Comparison of ENCODE assay signal across 15 cellular contexts in genomic region chr6:16804515-16805161, GRCh38. TPM values are rescaled to one million over a fixed set of nuclear protein-coding genes. Genes with fewer than 3 reads are reported as not detected.
DNase-seq lines count a peak whose midpoint lies in the region; ATAC-seq and TF ChIP-seq lines count a peak whose summit lies in the region.
"Had no signal": no experiment of that assay in that cellular context is flagged by ENCODE, and none has a peak within 500 bp of the region (broad histone marks: within the 10 kb centered on the region; RNA-seq: fewer than 3 reads in every experiment).

No MANE protein-coding gene starts in this region.

- H3K4me1 Mint-ChIP-seq in type B pancreatic cell (ENCODE audit: unreplicated experiment): peaks cover 44% of the 10 kb centered on the region
- H3K4me1 Mint-ChIP-seq: IgD-negative memory B cell had no signal

- no peak overlapping the region for H3K4me3 ChIP-seq in left ventricle myocardium inferior
- peak overlapping the region; percentile 60; the same call in 1 of the 2 replicates for H3K4me3 ChIP-seq in iPS-20b (ENCODE audit: low read length)

- H3K27ac ChIP-seq in left ventricle myocardium inferior (replicated peaks) (peak overlapping the region; percentile 88), iPS-20b (ENCODE audit: low read length) (no peak overlapping the region)
- H3K27ac ChIP-seq: coronary artery had no signal

- H3K9ac ChIP-seq in iPS-20b (ENCODE audit: low read depth, low read length): peak overlapping the region; percentile 67; the same call in 1 of the 2 replicates

- ATAC-seq in Right ventricle myocardium inferior: no peak
- no peak for ATAC-seq in HG03196 (IDR thresholded peaks at IDR 0.05; ENCODE audit: unreplicated experiment)
- no peak for ATAC-seq in HG03571 (IDR thresholded peaks at IDR 0.05; ENCODE audit: unreplicated experiment)
- ATAC-seq: activated T-cell treated with anti-CD3 and anti-CD28 coated beads, Interleukin-2, amount 50 U/mL, for 72 hours; left lobe of liver; naive thymus-derived CD4-positive, alpha-beta T cell; stimulated activated naive CD8-positive, alpha-beta T cell treated with anti-CD3 and anti-CD28 coated beads, Interleukin-15, Interleukin-2, amounts not matched to agents 100 U/mL and 50 U/mL, for 24 hours had no signal

- peaks cover 8% of the 10 kb centered on the region for H3K9me3 Mint-ChIP-seq in type B pancreatic cell
- H3K9me3 Mint-ChIP-seq: IgD-negative memory B cell had no signal

- peaks cover 5% of the 10 kb centered on the region for H3K9me3 ChIP-seq in left ventricle myocardium inferior (replicated peaks)
- H3K9me3 ChIP-seq in iPS-20b (ENCODE audit: insufficient read depth, low read depth, low read length): no peaks in the 10 kb centered on the region

- H3K4me1 ChIP-seq in left ventricle myocardium inferior: peaks cover 62% of the 10 kb centered on the region
- H3K4me1 ChIP-seq in iPS-20b (ENCODE audit: insufficient read depth, low read length): peaks cover 25% of the 10 kb centered on the region

- H3K27me3 ChIP-seq in left ventricle myocardium inferior (ENCODE audit: low read depth): no peaks in the 10 kb centered on the region
- H3K27me3 ChIP-seq in iPS-20b (ENCODE audit: insufficient read depth, low read length): no peaks in the 10 kb centered on the region

- H3K36me3 ChIP-seq in left ventricle myocardium inferior: no peaks in the 10 kb centered on the region
- H3K36me3 ChIP-seq in iPS-20b (ENCODE audit: insufficient read depth, low read depth, low read length): no peaks in the 10 kb centered on the region

- peak overlapping the region; percentile 6 for H3K27ac Mint-ChIP-seq in type B pancreatic cell
- H3K27ac Mint-ChIP-seq: activated T-cell treated with anti-CD3 and anti-CD28 coated beads, Interleukin-2, amount 50 U/mL, for 72 hours; naive thymus-derived CD4-positive, alpha-beta T cell had no signal

- H3K36me3 Mint-ChIP-seq in type B pancreatic cell: no peaks in the 10 kb centered on the region
- H3K36me3 Mint-ChIP-seq: IgD-negative memory B cell; naive thymus-derived CD4-positive, alpha-beta T cell had no signal

- H3K4me3 Mint-ChIP-seq in type B pancreatic cell: peak overlapping the region; percentile 18
- H3K4me3 Mint-ChIP-seq: activated T-cell treated with anti-CD3 and anti-CD28 coated beads, Interleukin-2, amount 50 U/mL, for 72 hours; IgD-negative memory B cell; naive thymus-derived CD4-positive, alpha-beta T cell had no signal

- DNase-seq in left ventricle myocardium inferior: no peak
- no peak for DNase-seq in Right ventricle myocardium inferior (ENCODE audit: missing footprints)
- peak; percentile 65 for DNase-seq in SKM-1 (lab: John Stamatoyannopoulos, UW; ENCODE audit: unreplicated experiment)
- no peak for DNase-seq in type B pancreatic cell (ENCODE audit: extremely low spot score, unreplicated experiment)
- no peak for DNase-seq in activated T-cell treated with anti-CD3 and anti-CD28 coated beads, Interleukin-2, amount 50 U/mL, for 1 hour
- DNase-seq: activated T-cell treated with anti-CD3 and anti-CD28 coated beads, Interleukin-2, amount 50 U/mL, for 72 hours; naive thymus-derived CD4-positive, alpha-beta T cell; stimulated activated naive CD8-positive, alpha-beta T cell treated with anti-CD3 and anti-CD28 coated beads, Interleukin-15, Interleukin-2, amounts not matched to agents 100 U/mL and 50 U/mL, for 24 hours; T1000 had no signal

- H3K27me3 Mint-ChIP-seq in type B pancreatic cell: no peaks in the 10 kb centered on the region

- TF ChIP-seq CTCF in left ventricle myocardium inferior (IDR thresholded peaks at IDR 0.05; ENCODE audit: borderline replicate concordance) (no peak), type B pancreatic cell (conservative IDR thresholded peaks at IDR 0.05) (no peak)

- intact Hi-C loops in left ventricle myocardium inferior (cut with micrococcal nuclease): no loop called here
- intact Hi-C loops in Right ventricle myocardium inferior (cut with DNase I): no loop called here

RNA-seq across cellular contexts. Expression of gene ATXN1, which starts 43.4 kb away (rescaled TPM):
- total RNA-seq in left ventricle myocardium inferior: 41.5 TPM
- total RNA-seq in Right ventricle myocardium inferior: 42.5 TPM
- 33.7 and 35.1 TPM in 2 replicates for total RNA-seq in type B pancreatic cell (ENCODE audit: low replicate concordance)
